8 cellular contexts compared by ENCODE assay signal in genomic region chr11:82732734-82733443, GRCh38. TPM values are rescaled to one million over a fixed set of nuclear protein-coding genes. Genes with fewer than 3 reads are reported as not detected.
DNase-seq lines count a peak whose midpoint lies in the region; ATAC-seq and TF ChIP-seq lines count a peak whose summit lies in the region.

No MANE protein-coding gene starts in this region.

- H3K36me3 Mint-ChIP-seq in activated naive CD4-positive, alpha-beta T cell treated with anti-CD3 and anti-CD28 coated beads, Interleukin-2, amount 10 ng/mL, durations not matched to agents 7 days and 5 days: no peaks in the 10 kb centered on the region
- H3K36me3 Mint-ChIP-seq in activated CD8-positive, alpha-beta T cell treated with anti-CD3 and anti-CD28 coated beads for 36 hours (ENCODE audit: low read depth): no peaks in the 10 kb centered on the region

- TF ChIP-seq POLR2A in prostate gland (IDR thresholded peaks at IDR 0.05): no peak

- peaks cover 10% of the 10 kb centered on the region for H3K4me1 Mint-ChIP-seq in activated naive CD4-positive, alpha-beta T cell treated with anti-CD3 and anti-CD28 coated beads, Interleukin-2, amount 10 ng/mL, durations not matched to agents 7 days and 5 days
- H3K4me1 Mint-ChIP-seq in activated CD8-positive, alpha-beta T cell treated with anti-CD3 and anti-CD28 coated beads for 36 hours (ENCODE audit: low read depth): peaks cover 4% of the 10 kb centered on the region

- H3K27me3 Mint-ChIP-seq in activated naive CD4-positive, alpha-beta T cell treated with anti-CD3 and anti-CD28 coated beads, Interleukin-2, amount 10 ng/mL, durations not matched to agents 7 days and 5 days: peaks cover 63% of the 10 kb centered on the region
- H3K27me3 Mint-ChIP-seq in activated CD8-positive, alpha-beta T cell treated with anti-CD3 and anti-CD28 coated beads for 36 hours: peaks cover 56% of the 10 kb centered on the region

- no peaks in the 10 kb centered on the region for H3K36me3 ChIP-seq in prostate gland

- no peaks in the 10 kb centered on the region for H3K27me3 ChIP-seq in prostate gland (replicated peaks; ENCODE audit: insufficient read depth)

- DNase-seq in activated naive CD4-positive, alpha-beta T cell treated with anti-CD3 and anti-CD28 coated beads, Interleukin-2, amount 10 ng/mL, durations not matched to agents 7 days and 5 days: peak; percentile 41
- DNase-seq in activated naive CD4-positive, alpha-beta T cell treated with Interleukin-2 at 50 U/mL for 16 hours: no peak
- DNase-seq in activated CD8-positive, alpha-beta T cell treated with anti-CD3 and anti-CD28 coated beads for 36 hours: peak; percentile 12
- peak; percentile 14 for DNase-seq in germinal center (ENCODE audit: low spot score)
- DNase-seq in prostate gland (ENCODE audit: low spot score): no peak
- no peak for DNase-seq in NCI-H2227 (lab: John Stamatoyannopoulos, UW; ENCODE audit: unreplicated experiment)
- DNase-seq in NCI-H2081 treated with DMSO at 0.1 percent for 48 hours (lab: John Stamatoyannopoulos, UW): no peak

- no peak for TF ChIP-seq CTCF in activated CD8-positive, alpha-beta T cell treated with anti-CD3 and anti-CD28 coated beads for 36 hours (IDR thresholded peaks at IDR 0.05)
- TF ChIP-seq CTCF in prostate gland (IDR thresholded peaks at IDR 0.05): no peak

- intact Hi-C loops in activated CD8-positive, alpha-beta T cell treated with anti-CD3 and anti-CD28 coated beads for 36 hours (cut with micrococcal nuclease): no loop called here
- intact Hi-C loops in prostate gland (cut with DNase I): no loop called here

- 2% methylated on average over 35 of the region's 93 CpGs for WGBS in prostate gland

- ATAC-seq in activated CD8-positive, alpha-beta T cell treated with anti-CD3 and anti-CD28 coated beads for 36 hours: peak; percentile 43
- no peak for ATAC-seq in GM18519 (IDR thresholded peaks at IDR 0.05; ENCODE audit: low FRiP score, unreplicated experiment)

- peak overlapping the region; percentile 51 to 55 for H3K4me3 ChIP-seq in prostate gland

- CTCF ChIA-PET in activated naive CD4-positive, alpha-beta T cell treated with anti-CD3 and anti-CD28 coated beads, Interleukin-2, amount 10 ng/mL, durations not matched to agents 7 days and 5 days (lab: Charles Lee): interaction anchor here (0.7 to 1.7 kb wide), 4 partner anchors 10 to 130 kb away, joined by 3 to 10 read pairs (median 6); no protein-coding TSS in a partner anchor
- CTCF ChIA-PET in activated CD8-positive, alpha-beta T cell treated with anti-CD3 and anti-CD28 coated beads for 36 hours (lab: Charles Lee): interaction anchor here (1.4 to 2.6 kb wide), 4 partner anchors 15 to 518 kb away, joined by 3 to 9 read pairs (median 4); no protein-coding TSS in a partner anchor

- peak overlapping the region; percentile 27 to 56 for H3K27ac ChIP-seq in prostate gland

- peak overlapping the region; percentile 66 for H3K4me3 Mint-ChIP-seq in activated naive CD4-positive, alpha-beta T cell treated with anti-CD3 and anti-CD28 coated beads, Interleukin-2, amount 10 ng/mL, durations not matched to agents 7 days and 5 days
- peak overlapping the region; percentile 52 for H3K4me3 Mint-ChIP-seq in activated CD8-positive, alpha-beta T cell treated with anti-CD3 and anti-CD28 coated beads for 36 hours

- peaks cover 1% of the 10 kb centered on the region for H3K9me3 Mint-ChIP-seq in activated naive CD4-positive, alpha-beta T cell treated with anti-CD3 and anti-CD28 coated beads, Interleukin-2, amount 10 ng/mL, durations not matched to agents 7 days and 5 days
- H3K9me3 Mint-ChIP-seq in activated CD8-positive, alpha-beta T cell treated with anti-CD3 and anti-CD28 coated beads for 36 hours: no peaks in the 10 kb centered on the region

- H3K27ac Mint-ChIP-seq in activated naive CD4-positive, alpha-beta T cell treated with anti-CD3 and anti-CD28 coated beads, Interleukin-2, amount 10 ng/mL, durations not matched to agents 7 days and 5 days: no peak overlapping the region
- no peak overlapping the region for H3K27ac Mint-ChIP-seq in activated CD8-positive, alpha-beta T cell treated with anti-CD3 and anti-CD28 coated beads for 36 hours

- no peaks in the 10 kb centered on the region for H3K4me1 ChIP-seq in prostate gland (replicated peaks)

- POLR2A ChIA-PET in activated CD8-positive, alpha-beta T cell treated with anti-CD3 and anti-CD28 coated beads for 36 hours (lab: Charles Lee): no interaction called here

- no peaks in the 10 kb centered on the region for H3K9me3 ChIP-seq in prostate gland

RNA-seq across cellular contexts. Expression of gene FAM181B, which starts 0.8 kb away (rescaled TPM):
- total RNA-seq in activated CD8-positive, alpha-beta T cell treated with anti-CD3 and anti-CD28 coated beads for 36 hours: not detected
- total RNA-seq in prostate gland: 1 to 10 TPM in 1 of 2 donors, under 1 TPM in 1; 0.85 to 2.0 TPM

Comparison
In these comparisons a context has a peak if more than half of its experiments do, and no peak if none do; other contexts are left out.
1. DNase-seq: peak in activated naive CD4-positive, alpha-beta T cell treated with anti-CD3 and anti-CD28 coated beads, Interleukin-2, amount 10 ng/mL, durations not matched to agents 7 days and 5 days (single experiment), activated CD8-positive, alpha-beta T cell treated with anti-CD3 and anti-CD28 coated beads for 36 hours (single experiment) and germinal center (single experiment); none in activated naive CD4-positive, alpha-beta T cell treated with Interleukin-2 at 50 U/mL for 16 hours (single experiment), prostate gland (single experiment), NCI-H2227 (single experiment) and NCI-H2081 treated with DMSO at 0.1 percent for 48 hours (single experiment).